In the genomic region with DNA sequence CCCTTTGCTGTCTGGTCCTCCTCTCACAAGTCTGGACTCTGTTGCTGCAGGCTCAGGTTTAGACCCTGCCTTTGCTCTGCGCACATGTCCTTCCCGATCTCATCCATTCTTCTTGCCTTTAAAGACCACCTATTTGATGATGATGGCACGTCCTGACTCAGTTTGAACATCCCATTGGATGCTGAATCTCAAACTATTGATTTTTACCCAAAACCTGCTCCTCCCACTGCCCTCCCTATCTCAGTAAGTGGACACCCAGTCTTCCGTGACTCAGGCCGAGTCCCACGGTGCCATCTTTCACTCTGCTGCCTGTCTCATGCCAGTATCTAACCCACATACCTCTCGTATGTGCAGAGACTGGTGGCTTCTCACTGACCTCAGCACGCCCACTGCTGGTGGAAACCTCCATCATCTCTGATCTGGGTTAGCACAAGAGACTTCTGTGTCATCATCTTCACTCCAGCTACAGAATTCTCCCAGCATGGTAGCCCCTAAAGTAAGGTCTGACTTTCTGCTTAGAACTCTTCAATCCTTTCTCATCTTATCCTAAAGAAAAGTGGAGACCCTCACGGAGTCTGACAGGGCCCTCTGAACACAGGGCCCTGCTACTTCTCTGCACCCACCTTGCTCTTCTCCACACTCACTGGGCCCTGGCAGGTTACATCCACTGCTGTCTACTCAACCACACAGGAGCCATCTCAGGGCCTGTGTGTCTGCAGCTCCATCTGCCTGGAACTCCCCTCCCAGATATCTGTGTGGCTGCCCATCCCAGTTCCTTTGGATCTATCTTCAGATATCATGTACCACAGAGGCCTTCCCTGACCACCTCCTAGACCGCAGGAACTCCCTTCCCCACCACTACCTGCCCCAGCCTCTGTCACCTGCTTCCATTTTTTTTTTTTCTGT, we compare ENCODE assay signal across 19 cellular contexts.
DNase-seq lines count a peak whose midpoint lies in the region; ATAC-seq, FAIRE-seq and TF ChIP-seq lines count a peak whose summit lies in the region.
"Had no signal": no experiment of that assay in that cellular context is flagged by ENCODE, and none has a peak within 500 bp of the region (broad histone marks: within the 10 kb centered on the region; RNA-seq: fewer than 3 reads in every experiment).

No MANE protein-coding gene starts in this region.

- peaks cover 10% of the 10 kb centered on the region for H3K9me3 Mint-ChIP-seq in type B pancreatic cell

- H3K9me3 ChIP-seq in HepG2 (ENCODE audit: low read length) (0 out of 2 replicates have a peak, but pooled peaks cover 6% of the 10 kb centered on the region), right lobe of liver (no peaks in the 10 kb centered on the region), WERI-Rb-1 (ENCODE audit: severe bottlenecking) (no peaks in the 10 kb centered on the region)
- H3K9me3 ChIP-seq: esophagus squamous epithelium, ovary had no signal

- H3K4me3 Mint-ChIP-seq in type B pancreatic cell, result no peak overlapping the region
- H3K4me3 Mint-ChIP-seq: dendritic cell treated with granulocyte-macrophage colony-stimulating factor and Interleukin-4, amounts not matched to agents 40 ng/mL and 50 ng/mL, for 4 days had no signal

- in situ Hi-C loops in HepG2 (cut with HindIII; ENCODE audit: extremely low pct_ligation_motif_present, low pct_unique_long_range_greater_than_20kb), result no loop called here

- H3K4me2 ChIP-seq in HepG2 (ENCODE audit: low read depth, low read length), result no peak overlapping the region

- WGBS in HepG2 (ENCODE audit: low lambda C conversion rate), result 29% methylated on average over 10 of the region's 10 CpGs
- 82% methylated on average over 6 of the region's 10 CpGs for WGBS in right lobe of liver (ENCODE audit: insufficient coverage, low coverage, low lambda C conversion rate, missing lambda C conversion rate)

- CTCF ChIA-PET in HepG2 (lab: Yijun Ruan, JAX; ENCODE audit: low intra/inter-chr PET ratio, low total read pairs), result no interaction called here

- H4K20me1 ChIP-seq in HepG2 (ENCODE audit: insufficient read depth, low read length), result no peaks in the 10 kb centered on the region

- TF ChIP-seq RAD21 in HepG2 (CRISPR knock-in tag; IDR thresholded peaks at IDR 0.05), result no peak

- no peaks in the 10 kb centered on the region for H3K36me3 Mint-ChIP-seq in type B pancreatic cell

- H3K4me3 ChIP-seq in HepG2 (replicated peaks in 1 of 3; ENCODE audit: insufficient read depth in 1 of 3, low read depth in 2 of 3, low read length in 3 of 3) (no peak overlapping the region), right lobe of liver (no peak overlapping the region), WERI-Rb-1 (ENCODE audit: low read depth, low read length) (no peak overlapping the region)
- no peak overlapping the region for H3K4me3 ChIP-seq in Jurkat, Clone E6-1 (ENCODE audit: low read length)
- H3K4me3 ChIP-seq: esophagus squamous epithelium, ovary had no signal

- no TSS peak for BruUV-seq in HepG2 (replicated peaks; lab: Mats Ljungman, UMichigan)

- peaks cover 5% of the 10 kb centered on the region for H3K4me1 Mint-ChIP-seq in type B pancreatic cell (ENCODE audit: unreplicated experiment)

- TF ChIP-seq EP300 in HepG2 (IDR thresholded peaks at IDR 0.05; ENCODE audit: low read depth in 2 of 2, low read length in 2 of 2) (no peak), HepG2 (CRISPR knock-in tag; IDR thresholded peaks at IDR 0.05; ENCODE audit: borderline replicate concordance) (no peak)

- intact Hi-C loops in HepG2 (cut with micrococcal nuclease; ENCODE audit: unreplicated experiment), result loop anchor here (1.0 kb wide), 2 partner anchors 243 to 267 kb away; no protein-coding TSS in a partner anchor
- intact Hi-C loops in right lobe of liver (cut with DNase I), result no loop called here

- H2AFZ ChIP-seq in HepG2 (ENCODE audit: low read length), result no peak overlapping the region

- H3K27ac ChIP-seq in HepG2 (ENCODE audit: extremely low read length, insufficient read depth, low read length), result no peak overlapping the region
- no peak overlapping the region for H3K27ac ChIP-seq in right lobe of liver
- no peak overlapping the region for H3K27ac ChIP-seq in WERI-Rb-1
- H3K27ac ChIP-seq: esophagus squamous epithelium, ovary, RWPE1 had no signal

- ATAC-seq in HepG2 (peak; percentile 83), right lobe of liver (no peak), HG03565 (IDR thresholded peaks at IDR 0.05; ENCODE audit: unreplicated experiment) (no peak), GM21367 (IDR thresholded peaks at IDR 0.05; ENCODE audit: unreplicated experiment) (no peak)

- TF ChIP-seq POLR2A in HepG2 (IDR thresholded peaks at IDR 0.05; ENCODE audit: insufficient read depth in 1 of 2, low read depth in 2 of 2, low read length in 2 of 2) (no peak), right lobe of liver (IDR thresholded peaks at IDR 0.05) (no peak), GM12892 (IDR thresholded peaks at IDR 0.05; ENCODE audit: low read depth, low read length) (no peak)

- DNase-seq in HepG2 (ENCODE audit: low spot score) (peak; percentile 9), right lobe of liver (no peak), WERI-Rb-1 (no peak), type B pancreatic cell (ENCODE audit: extremely low spot score, unreplicated experiment) (peak; percentile 42), GM12892 (ENCODE audit: insufficient read length) (no peak)
- peak; percentile 19 for DNase-seq in Jurkat, Clone E6-1 (ENCODE audit: low read depth, low spot score)
- DNase-seq: activated CD4-positive, alpha-beta T cell treated with anti-CD3 and anti-CD28 coated beads for 4 hours; DMS153; esophagus squamous epithelium; Kasumi-1; NCI-H187 treated with DMSO at 0.1 percent for 48 hours; NCI-H524 treated with DMSO at 0.1 percent for 48 hours; ovary; stimulated activated CD4-positive, alpha-beta T cell treated with anti-CD3 and anti-CD28 coated beads, Interleukin-4, amount 100 ng/mL, for 4 hours had no signal

- H3K36me3 ChIP-seq in HepG2 (replicated peaks in 1 of 2; ENCODE audit: control insufficient read depth in 1 of 2, insufficient read depth in 2 of 2, low read length in 2 of 2) (no peaks in the 10 kb centered on the region), right lobe of liver (no peaks in the 10 kb centered on the region), WERI-Rb-1 (no peaks in the 10 kb centered on the region)
- H3K36me3 ChIP-seq: esophagus squamous epithelium, ovary had no signal

- peaks cover 10% of the 10 kb centered on the region for H3K27me3 Mint-ChIP-seq in type B pancreatic cell
- H3K27me3 Mint-ChIP-seq: dendritic cell treated with granulocyte-macrophage colony-stimulating factor and Interleukin-4, amounts not matched to agents 40 ng/mL and 50 ng/mL, for 4 days had no signal

- H3K79me2 ChIP-seq in HepG2 (ENCODE audit: insufficient read depth, low read length), result no peaks in the 10 kb centered on the region

- H3K4me1 ChIP-seq in HepG2 (ENCODE audit: insufficient read depth, low read length) (no peaks in the 10 kb centered on the region), right lobe of liver (no peaks in the 10 kb centered on the region)
- H3K4me1 ChIP-seq: esophagus squamous epithelium had no signal

- H3K27ac Mint-ChIP-seq in type B pancreatic cell, result no peak overlapping the region
- H3K27ac Mint-ChIP-seq: dendritic cell treated with granulocyte-macrophage colony-stimulating factor and Interleukin-4, amounts not matched to agents 40 ng/mL and 50 ng/mL, for 4 days had no signal

- no peaks in the 10 kb centered on the region for H3K27me3 ChIP-seq in HepG2 (ENCODE audit: control insufficient read depth in 1 of 2, insufficient read depth in 2 of 2, low read length in 2 of 2)
- H3K27me3 ChIP-seq in right lobe of liver, result no peaks in the 10 kb centered on the region
- H3K27me3 ChIP-seq in WERI-Rb-1 (ENCODE audit: insufficient read depth, low read depth, severe bottlenecking), result no peaks in the 10 kb centered on the region
- H3K27me3 ChIP-seq: esophagus squamous epithelium, ovary had no signal

- H3K9ac ChIP-seq in HepG2 (ENCODE audit: insufficient read depth, low read depth, low read length), result no peak overlapping the region

- POLR2A ChIA-PET in HepG2 (lab: Yijun Ruan, JAX), result no interaction called here

- TF ChIP-seq CTCF in HepG2 (CRISPR knock-in tag; IDR thresholded peaks at IDR 0.05), result peak; percentile 54
- no peak for TF ChIP-seq CTCF in right lobe of liver (IDR thresholded peaks at IDR 0.05)
- 0 out of 2 replicates have a peak, but pooled peaks have one; percentile 22 for TF ChIP-seq CTCF in WERI-Rb-1 (IDR thresholded peaks at IDR 0.05; ENCODE audit: low read depth, low read length)
- no peak for TF ChIP-seq CTCF in type B pancreatic cell (conservative IDR thresholded peaks at IDR 0.05)

- no peak for FAIRE-seq in HepG2 (lab: Jason Lieb, UNC)
- no peak for FAIRE-seq in GM12892 (lab: Jason Lieb, UNC)
- FAIRE-seq: astrocyte had no signal

TF ChIP-seq in HepG2, 621 proteins besides CTCF, POLR2A, EP300 and RAD21:
- TF ChIP-seq, protein P1, sequence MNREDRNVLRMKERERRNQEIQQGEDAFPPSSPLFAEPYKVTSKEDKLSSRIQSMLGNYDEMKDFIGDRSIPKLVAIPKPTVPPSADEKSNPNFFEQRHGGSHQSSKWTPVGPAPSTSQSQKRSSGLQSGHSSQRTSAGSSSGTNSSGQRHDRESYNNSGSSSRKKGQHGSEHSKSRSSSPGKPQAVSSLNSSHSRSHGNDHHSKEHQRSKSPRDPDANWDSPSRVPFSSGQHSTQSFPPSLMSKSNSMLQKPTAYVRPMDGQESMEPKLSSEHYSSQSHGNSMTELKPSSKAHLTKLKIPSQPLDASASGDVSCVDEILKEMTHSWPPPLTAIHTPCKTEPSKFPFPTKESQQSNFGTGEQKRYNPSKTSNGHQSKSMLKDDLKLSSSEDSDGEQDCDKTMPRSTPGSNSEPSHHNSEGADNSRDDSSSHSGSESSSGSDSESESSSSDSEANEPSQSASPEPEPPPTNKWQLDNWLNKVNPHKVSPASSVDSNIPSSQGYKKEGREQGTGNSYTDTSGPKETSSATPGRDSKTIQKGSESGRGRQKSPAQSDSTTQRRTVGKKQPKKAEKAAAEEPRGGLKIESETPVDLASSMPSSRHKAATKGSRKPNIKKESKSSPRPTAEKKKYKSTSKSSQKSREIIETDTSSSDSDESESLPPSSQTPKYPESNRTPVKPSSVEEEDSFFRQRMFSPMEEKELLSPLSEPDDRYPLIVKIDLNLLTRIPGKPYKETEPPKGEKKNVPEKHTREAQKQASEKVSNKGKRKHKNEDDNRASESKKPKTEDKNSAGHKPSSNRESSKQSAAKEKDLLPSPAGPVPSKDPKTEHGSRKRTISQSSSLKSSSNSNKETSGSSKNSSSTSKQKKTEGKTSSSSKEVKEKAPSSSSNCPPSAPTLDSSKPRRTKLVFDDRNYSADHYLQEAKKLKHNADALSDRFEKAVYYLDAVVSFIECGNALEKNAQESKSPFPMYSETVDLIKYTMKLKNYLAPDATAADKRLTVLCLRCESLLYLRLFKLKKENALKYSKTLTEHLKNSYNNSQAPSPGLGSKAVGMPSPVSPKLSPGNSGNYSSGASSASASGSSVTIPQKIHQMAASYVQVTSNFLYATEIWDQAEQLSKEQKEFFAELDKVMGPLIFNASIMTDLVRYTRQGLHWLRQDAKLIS (CRISPR knock-in tag; IDR thresholded peaks at IDR 0.05), result no peak
- TF ChIP-seq STAG1 (CRISPR knock-in tag; IDR thresholded peaks at IDR 0.05) (peak; percentile 39; the same call in 1 of the 2 replicates), ZNF256 (CRISPR knock-in tag; conservative IDR thresholded peaks at IDR 0.05) (no peak)

Comparison
In these comparisons a context has a peak if more than half of its experiments do, and no peak if none do; other contexts are left out.
1. DNase-seq: peak in HepG2 (single experiment), Jurkat, Clone E6-1 (single experiment) and type B pancreatic cell (single experiment); none in right lobe of liver (0 of 3), WERI-Rb-1 (single experiment) and GM12892 (single experiment).
2. CTCF ChIP-seq: peak in HepG2 (single experiment) and WERI-Rb-1 (single experiment); none in right lobe of liver (0 of 4) and type B pancreatic cell (single experiment).